In genomic region chr10:5585517-5586222, GRCh38 we compare ENCODE assay signal across 13 cellular contexts.
DNase-seq lines count a peak whose midpoint lies in the region; ATAC-seq, FAIRE-seq and TF ChIP-seq lines count a peak whose summit lies in the region.
"Had no signal": no experiment of that assay in that cellular context is flagged by ENCODE, and none has a peak within 500 bp of the region (broad histone marks: within the 10 kb centered on the region; RNA-seq: fewer than 3 reads in every experiment).

No MANE protein-coding gene starts in this region.

- peaks cover 42% of the 10 kb centered on the region for H3K4me1 ChIP-seq in astrocyte (ENCODE audit: insufficient read depth, low read length)

- no peaks in the 10 kb centered on the region for H3K36me3 ChIP-seq in astrocyte (ENCODE audit: insufficient read depth, low read length)

- ATAC-seq in HG02973 (IDR thresholded peaks at IDR 0.05; ENCODE audit: unreplicated experiment): no peak
- ATAC-seq: naive thymus-derived CD8-positive, alpha-beta T cell had no signal

- H2AFZ ChIP-seq in astrocyte (ENCODE audit: low read depth, low read length): peak overlapping the region; percentile 31

- no TSS peak for BruUV-seq in Calu3 (replicated peaks; lab: Mats Ljungman, UMichigan)

- H3K9me3 Mint-ChIP-seq in Calu3 (ENCODE audit: low read depth, unreplicated experiment): no peaks in the 10 kb centered on the region
- peaks cover 3% of the 10 kb centered on the region for H3K9me3 Mint-ChIP-seq in astrocyte (ENCODE audit: unreplicated experiment)
- H3K9me3 Mint-ChIP-seq: naive thymus-derived CD8-positive, alpha-beta T cell had no signal

- CTCF ChIA-PET in Calu3 (lab: Charles Lee): interaction anchor here (0.9 to 4.0 kb wide), 4 partner anchors 24 to 38 kb away, joined by 4 to 13 read pairs (median 4); no protein-coding TSS in a partner anchor

- peak overlapping the region; percentile 75 for H3K27ac ChIP-seq in astrocyte (ENCODE audit: low read depth, low read length)

- intact Hi-C loops in Calu3 (cut with micrococcal nuclease; ENCODE audit: unreplicated experiment): loop anchor here (2.0 kb wide), 1 partner anchor 39 kb away; no protein-coding TSS in a partner anchor

- H3K79me2 ChIP-seq in astrocyte (ENCODE audit: insufficient read depth, low read length): no peaks in the 10 kb centered on the region

- H3K9me3 ChIP-seq in astrocyte (ENCODE audit: insufficient read depth, low read depth, low read length): peaks cover 5% of the 10 kb centered on the region

- FAIRE-seq in astrocyte (lab: Jason Lieb, UNC) (no peak), D721Med (lab: Jason Lieb, UNC) (no peak), RCC 7860 (lab: Jason Lieb, UNC) (no peak)
- FAIRE-seq: GM12891 had no signal

- H3K27ac Mint-ChIP-seq in Calu3 (ENCODE audit: unreplicated experiment) (peak overlapping the region; percentile 67), astrocyte (ENCODE audit: unreplicated experiment) (peak overlapping the region; percentile 87)

- H3K27me3 ChIP-seq in astrocyte (ENCODE audit: insufficient read depth, low read length): no peaks in the 10 kb centered on the region

- H4K20me1 ChIP-seq in astrocyte (ENCODE audit: insufficient read depth, low read length): no peaks in the 10 kb centered on the region

- TF ChIP-seq CTCF in Calu3 (IDR thresholded peaks at IDR 0.05; ENCODE audit: unreplicated experiment): no peak
- no peak for TF ChIP-seq CTCF in astrocyte (IDR thresholded peaks at IDR 0.05; ENCODE audit: insufficient read depth, low read depth, low read length)
- TF ChIP-seq CTCF in D721Med (IDR thresholded peaks at IDR 0.05; ENCODE audit: insufficient read depth, missing control alignments): no peak

- H3K27me3 Mint-ChIP-seq in Calu3 (ENCODE audit: unreplicated experiment) (no peaks in the 10 kb centered on the region), astrocyte (ENCODE audit: low read depth, unreplicated experiment) (peaks cover 7% of the 10 kb centered on the region)

- H3K4me3 Mint-ChIP-seq in Calu3 (ENCODE audit: low read depth, unreplicated experiment): no peak overlapping the region
- peak overlapping the region; percentile 8 for H3K4me3 Mint-ChIP-seq in astrocyte (ENCODE audit: unreplicated experiment)
- H3K4me3 Mint-ChIP-seq: naive thymus-derived CD8-positive, alpha-beta T cell had no signal

- H3K9ac ChIP-seq in astrocyte (ENCODE audit: low read length): peak overlapping the region; percentile 26

- peak overlapping the region; percentile 24 for H3K4me2 ChIP-seq in astrocyte (ENCODE audit: low read length)

- no peak overlapping the region for H3K4me3 ChIP-seq in astrocyte (ENCODE audit: insufficient read depth, low read depth, low read length)

- no peak for DNase-seq in Calu3
- peak; percentile 80 for DNase-seq in NCI-H128 (lab: John Stamatoyannopoulos, UW; ENCODE audit: unreplicated experiment)
- DNase-seq in astrocyte (ENCODE audit: low read depth): peak; percentile 52
- DNase-seq in myocyte (ENCODE audit: low read depth): peak; percentile 61
- no peak for DNase-seq in D721Med (ENCODE audit: insufficient read length, low spot score)
- DNase-seq in NOMO-1 treated with dmso at 0.1 percent for 144 hours (lab: John Stamatoyannopoulos, UW; ENCODE audit: unreplicated experiment): no peak
- DNase-seq in RCC 7860 (ENCODE audit: low spot score): no peak
- DNase-seq: naive thymus-derived CD8-positive, alpha-beta T cell; stimulated activated CD4-positive, alpha-beta T cell treated with anti-CD3 and anti-CD28 coated beads, Interleukin-15, amount 100 ng/mL, for 24 hours; stimulated activated naive CD4-positive, alpha-beta T cell; T-helper 1 cell had no signal

- H3K4me1 Mint-ChIP-seq in Calu3 (ENCODE audit: low read depth, unreplicated experiment) (peaks cover 48% of the 10 kb centered on the region), astrocyte (ENCODE audit: low read depth, unreplicated experiment) (peaks cover 28% of the 10 kb centered on the region)

- H3K36me3 Mint-ChIP-seq in Calu3 (ENCODE audit: insufficient read depth, unreplicated experiment): peaks cover 9% of the 10 kb centered on the region
- no peaks in the 10 kb centered on the region for H3K36me3 Mint-ChIP-seq in astrocyte (ENCODE audit: low read depth, unreplicated experiment)

Comparison
In these comparisons a context has a peak if more than half of its experiments do, and no peak if none do; other contexts are left out.
1. DNase-seq: peak in NCI-H128 (single experiment), astrocyte (single experiment) and myocyte (single experiment); none in Calu3 (single experiment), D721Med (single experiment), NOMO-1 treated with dmso at 0.1 percent for 144 hours (single experiment) and RCC 7860 (single experiment).